10 cellular contexts compared by ENCODE assay signal in the genomic region with DNA sequence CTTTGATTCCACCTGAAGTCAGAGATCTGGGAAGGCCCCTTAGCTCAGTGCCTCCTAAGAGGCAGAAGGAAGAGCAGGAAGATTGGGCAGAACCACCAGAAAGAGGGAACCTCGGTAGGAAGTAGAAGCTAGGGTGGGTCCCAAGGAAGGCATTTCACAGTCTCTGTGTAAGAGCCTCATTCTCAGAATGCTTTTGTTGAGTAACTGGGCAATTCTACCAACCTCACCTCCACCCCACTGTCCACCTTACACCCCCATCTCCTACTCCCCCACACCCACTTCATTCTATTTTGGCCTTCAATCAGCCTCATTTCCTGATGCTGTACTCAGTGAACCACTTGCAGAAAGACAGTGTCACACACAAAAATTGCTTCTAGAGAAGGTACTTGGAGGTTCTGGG. TPM values are rescaled to one million over a fixed set of nuclear protein-coding genes. Genes with fewer than 3 reads are reported as not detected.
DNase-seq lines count a peak whose midpoint lies in the region; ATAC-seq and TF ChIP-seq lines count a peak whose summit lies in the region.
"Had no signal": no experiment of that assay in that cellular context is flagged by ENCODE, and none has a peak within 500 bp of the region (broad histone marks: within the 10 kb centered on the region; RNA-seq: fewer than 3 reads in every experiment).

No MANE protein-coding gene starts in this region.

- no peaks in the 10 kb centered on the region for H3K27me3 ChIP-seq in naive thymus-derived CD4-positive, alpha-beta T cell (ENCODE audit: control insufficient read depth in 2 of 2, insufficient read depth in 2 of 2, low read length in 2 of 2)
- H3K27me3 ChIP-seq in right lobe of liver = no peaks in the 10 kb centered on the region

- H3K9me3 ChIP-seq in naive thymus-derived CD4-positive, alpha-beta T cell (ENCODE audit: control insufficient read depth in 2 of 3, low read length in 3 of 3) = no peaks in the 10 kb centered on the region
- no peaks in the 10 kb centered on the region for H3K9me3 ChIP-seq in right lobe of liver

- TF ChIP-seq CTCF in right lobe of liver (IDR thresholded peaks at IDR 0.05) (no peak), RWPE1 (conservative IDR thresholded peaks at IDR 0.05; ENCODE audit: low read depth) (no peak)

- H3K4me3 ChIP-seq in naive thymus-derived CD4-positive, alpha-beta T cell (ENCODE audit: low read length) = no peak overlapping the region
- H3K4me3 ChIP-seq in right lobe of liver = no peak overlapping the region

- no peak for ATAC-seq in naive thymus-derived CD4-positive, alpha-beta T cell
- ATAC-seq in HG03565 (IDR thresholded peaks at IDR 0.05; ENCODE audit: unreplicated experiment) (no peak), right lobe of liver (no peak)

- CTCF ChIA-PET in naive thymus-derived CD4-positive, alpha-beta T cell (lab: Charles Lee) = interaction anchor here (1.1 to 14.9 kb wide), 3 partner anchors 9 to 99 kb away, joined by 4 to 262 read pairs (median 6); no protein-coding TSS in a partner anchor
- CTCF ChIA-PET in RWPE1 (lab: Yijun Ruan, JAX) = interaction anchor here (0.6 to 1.3 kb wide), 3 partner anchors 9 to 555 kb away, joined by 3 to 4 read pairs (median 4); no protein-coding TSS in a partner anchor

- H3K27ac Mint-ChIP-seq in activated T-helper 1 cell treated with anti-CD3 and anti-CD28 coated beads, Interleukin-12 subunit alpha, Interleukin-12 subunit beta, Interleukin-2, Interleukin-4 antibody, amounts not matched to agents 30 ng/mL and 10 ng/mL and 1 ng/mL, durations not matched to agents 14 hours and 24 hours and 36 hours = peak overlapping the region; percentile 99
- peak overlapping the region; percentile 72 to 95 (median 92) for H3K27ac Mint-ChIP-seq in naive thymus-derived CD4-positive, alpha-beta T cell

- WGBS in right lobe of liver (ENCODE audit: insufficient coverage, low coverage, low lambda C conversion rate, missing lambda C conversion rate) = 60% methylated on average over 1 of the region's 1 CpG

- POLR2A ChIA-PET in naive thymus-derived CD4-positive, alpha-beta T cell (lab: Charles Lee) = interaction anchor here (1.6 kb wide), 1 partner anchor 9 kb away, joined by 3 read pairs; no protein-coding TSS in a partner anchor
- POLR2A ChIA-PET in RWPE1 (lab: Yijun Ruan, JAX; ENCODE audit: low non-redundant PET) = no interaction called here

- no peak for TF ChIP-seq POLR2A in right lobe of liver (IDR thresholded peaks at IDR 0.05)

- no peaks in the 10 kb centered on the region for H3K27me3 Mint-ChIP-seq in activated T-helper 1 cell treated with anti-CD3 and anti-CD28 coated beads, Interleukin-12 subunit alpha, Interleukin-12 subunit beta, Interleukin-2, Interleukin-4 antibody, amounts not matched to agents 30 ng/mL and 10 ng/mL and 1 ng/mL, durations not matched to agents 14 hours and 24 hours and 36 hours (ENCODE audit: insufficient read depth)
- peaks cover 0 to 4% (median 0%) of the 10 kb centered on the region in 5 donors for H3K27me3 Mint-ChIP-seq in naive thymus-derived CD4-positive, alpha-beta T cell

- H3K4me1 Mint-ChIP-seq in activated T-helper 1 cell treated with anti-CD3 and anti-CD28 coated beads, Interleukin-12 subunit alpha, Interleukin-12 subunit beta, Interleukin-2, Interleukin-4 antibody, amounts not matched to agents 30 ng/mL and 10 ng/mL and 1 ng/mL, durations not matched to agents 14 hours and 24 hours and 36 hours (ENCODE audit: low read depth) = peaks cover 72% of the 10 kb centered on the region
- H3K4me1 Mint-ChIP-seq in naive thymus-derived CD4-positive, alpha-beta T cell = peaks cover 31 to 72% (median 61%) of the 10 kb centered on the region in 7 donors

- no peaks in the 10 kb centered on the region for H3K36me3 ChIP-seq in naive thymus-derived CD4-positive, alpha-beta T cell (ENCODE audit: control insufficient read depth in 2 of 3, insufficient read depth in 3 of 3, low read length in 3 of 3)
- no peaks in the 10 kb centered on the region for H3K36me3 ChIP-seq in right lobe of liver

- in situ Hi-C loops in KBM-7 (cut with MboI; ENCODE audit: low pct_unique_long_range_greater_than_20kb, low sequenced_read_pairs) = no loop called here

- H3K4me3 Mint-ChIP-seq in activated T-helper 1 cell treated with anti-CD3 and anti-CD28 coated beads, Interleukin-12 subunit alpha, Interleukin-12 subunit beta, Interleukin-2, Interleukin-4 antibody, amounts not matched to agents 30 ng/mL and 10 ng/mL and 1 ng/mL, durations not matched to agents 14 hours and 24 hours and 36 hours = peak overlapping the region; percentile 87
- peak overlapping the region; percentile 22 to 91 (median 68) for H3K4me3 Mint-ChIP-seq in naive thymus-derived CD4-positive, alpha-beta T cell

- peaks cover 38% of the 10 kb centered on the region for H3K36me3 Mint-ChIP-seq in activated T-helper 1 cell treated with anti-CD3 and anti-CD28 coated beads, Interleukin-12 subunit alpha, Interleukin-12 subunit beta, Interleukin-2, Interleukin-4 antibody, amounts not matched to agents 30 ng/mL and 10 ng/mL and 1 ng/mL, durations not matched to agents 14 hours and 24 hours and 36 hours (ENCODE audit: low read depth)
- H3K36me3 Mint-ChIP-seq in naive thymus-derived CD4-positive, alpha-beta T cell = peaks cover 0 to 45% (median 0%) of the 10 kb centered on the region in 5 donors

- no peaks in the 10 kb centered on the region for H3K9me3 Mint-ChIP-seq in activated T-helper 1 cell treated with anti-CD3 and anti-CD28 coated beads, Interleukin-12 subunit alpha, Interleukin-12 subunit beta, Interleukin-2, Interleukin-4 antibody, amounts not matched to agents 30 ng/mL and 10 ng/mL and 1 ng/mL, durations not matched to agents 14 hours and 24 hours and 36 hours
- H3K9me3 Mint-ChIP-seq in naive thymus-derived CD4-positive, alpha-beta T cell = no peaks in the 10 kb centered on the region

- peaks cover 10 to 38% of the 10 kb centered on the region in 2 donors for H3K4me1 ChIP-seq in naive thymus-derived CD4-positive, alpha-beta T cell (ENCODE audit: control insufficient read depth in 2 of 2, insufficient read depth in 2 of 2, low read length in 2 of 2)
- peaks cover 0 to 22% (median 5%) of the 10 kb centered on the region in 4 donors for H3K4me1 ChIP-seq in right lobe of liver

- DNase-seq in CD1c-positive myeloid dendritic cell (ENCODE audit: extremely low spot score) (peak; percentile 51), KBM-7 (peak; percentile 53), right lobe of liver (no peak), RWPE1 (ENCODE audit: low spot score) (no peak), COLO829 (ENCODE audit: low spot score) (no peak)
- DNase-seq in activated T-helper 1 cell treated with anti-CD3 and anti-CD28 coated beads, Interleukin-12 subunit alpha, Interleukin-12 subunit beta, Interleukin-2, Interleukin-4 antibody, amounts not matched to agents 30 ng/mL and 10 ng/mL and 1 ng/mL, durations not matched to agents 14 hours and 24 hours and 36 hours (ENCODE audit: low spot score) = no peak
- no peak for DNase-seq in naive thymus-derived CD4-positive, alpha-beta T cell
- DNase-seq: SHP77 had no signal

- intact Hi-C loops in activated T-helper 1 cell treated with anti-CD3 and anti-CD28 coated beads, Interleukin-12 subunit alpha, Interleukin-12 subunit beta, Interleukin-2, Interleukin-4 antibody, amounts not matched to agents 30 ng/mL and 10 ng/mL and 1 ng/mL, durations not matched to agents 14 hours and 24 hours and 36 hours (cut with micrococcal nuclease) = loop anchor here (1.0 kb wide), 2 partner anchors 8 to 40 kb away; a partner anchor contains a TSS
- intact Hi-C loops in naive thymus-derived CD4-positive, alpha-beta T cell (cut with micrococcal nuclease) = loop anchor here (1.0 to 10.0 kb wide), 4 partner anchors 8 to 228 kb away; a partner anchor contains a TSS
- intact Hi-C loops in right lobe of liver (cut with DNase I) = loop anchor here in 1 of 2 donors (5.0 kb wide), 1 partner anchor 101 kb away; no protein-coding TSS in a partner anchor

- H3K27ac ChIP-seq in naive thymus-derived CD4-positive, alpha-beta T cell (ENCODE audit: low read depth, low read length) = peak overlapping the region; percentile 32
- H3K27ac ChIP-seq in right lobe of liver = no peak overlapping the region
- no peak overlapping the region for H3K27ac ChIP-seq in RWPE1

RNA-seq across cellular contexts. Expression of a gene that starts 3.5 kb away (rescaled TPM):
- total RNA-seq in activated T-helper 1 cell treated with anti-CD3 and anti-CD28 coated beads, Interleukin-12 subunit alpha, Interleukin-12 subunit beta, Interleukin-2, Interleukin-4 antibody, amounts not matched to agents 30 ng/mL and 10 ng/mL and 1 ng/mL, durations not matched to agents 14 hours and 24 hours and 36 hours = 28.5 and 28.9 TPM in 2 replicates
- total RNA-seq in naive thymus-derived CD4-positive, alpha-beta T cell = 10 to 100 TPM in 3 of 5 experiments, under 1 TPM in 2; 0.35 to 95.5 (median 11.6) TPM
- not detected for polyA plus RNA-seq in naive thymus-derived CD4-positive, alpha-beta T cell
- 1 to 10 TPM in 2 of 6 experiments, under 1 TPM in 4; 0.42 to 1.8 (median 0.78) TPM for total RNA-seq in right lobe of liver

RNA-seq across cellular contexts. Expression of a gene that starts 17.1 kb away (rescaled TPM):
- not detected in 2 replicates for total RNA-seq in activated T-helper 1 cell treated with anti-CD3 and anti-CD28 coated beads, Interleukin-12 subunit alpha, Interleukin-12 subunit beta, Interleukin-2, Interleukin-4 antibody, amounts not matched to agents 30 ng/mL and 10 ng/mL and 1 ng/mL, durations not matched to agents 14 hours and 24 hours and 36 hours
- total RNA-seq in naive thymus-derived CD4-positive, alpha-beta T cell = under 1 TPM in 3 of 5 experiments, not detected in 2; 0.13 to 0.96 (median 0.34) TPM
- not detected for polyA plus RNA-seq in naive thymus-derived CD4-positive, alpha-beta T cell
- not detected for total RNA-seq in right lobe of liver
- total RNA-seq: fibroblast of lung had no signal
- polyA plus RNA-seq: fibroblast of lung had no signal

RNA-seq across cellular contexts. Expression of a gene that starts 40.0 kb away (rescaled TPM):
- 59.5 and 60.6 TPM in 2 replicates for total RNA-seq in activated T-helper 1 cell treated with anti-CD3 and anti-CD28 coated beads, Interleukin-12 subunit alpha, Interleukin-12 subunit beta, Interleukin-2, Interleukin-4 antibody, amounts not matched to agents 30 ng/mL and 10 ng/mL and 1 ng/mL, durations not matched to agents 14 hours and 24 hours and 36 hours
- 10 to 100 TPM; 24.8 to 52.7 (median 28.2) TPM for total RNA-seq in naive thymus-derived CD4-positive, alpha-beta T cell
- 100 to 1,000 TPM; 126 to 139 TPM for polyA plus RNA-seq in naive thymus-derived CD4-positive, alpha-beta T cell
- total RNA-seq in right lobe of liver = 10 to 100 TPM in 5 of 6 experiments, 1 to 10 TPM in 1; 9.8 to 30.8 (median 14.7) TPM

RNA-seq across cellular contexts. Expression of a gene that starts 58.7 kb away (rescaled TPM):
- total RNA-seq in activated T-helper 1 cell treated with anti-CD3 and anti-CD28 coated beads, Interleukin-12 subunit alpha, Interleukin-12 subunit beta, Interleukin-2, Interleukin-4 antibody, amounts not matched to agents 30 ng/mL and 10 ng/mL and 1 ng/mL, durations not matched to agents 14 hours and 24 hours and 36 hours = 121 and 123 TPM in 2 replicates
- 100 to 1,000 TPM; 145 to 240 (median 217) TPM for total RNA-seq in naive thymus-derived CD4-positive, alpha-beta T cell
- polyA plus RNA-seq in naive thymus-derived CD4-positive, alpha-beta T cell = 10 to 100 TPM; 63.1 to 87.1 TPM
- 10 to 100 TPM; 45.5 to 73.2 (median 62.6) TPM for total RNA-seq in right lobe of liver

Comparison
In these comparisons a context has a peak if more than half of its experiments do, and no peak if none do; other contexts are left out.
1. DNase-seq: peak in CD1c-positive myeloid dendritic cell (single experiment) and KBM-7 (single experiment); none in activated T-helper 1 cell treated with anti-CD3 and anti-CD28 coated beads, Interleukin-12 subunit alpha, Interleukin-12 subunit beta, Interleukin-2, Interleukin-4 antibody, amounts not matched to agents 30 ng/mL and 10 ng/mL and 1 ng/mL, durations not matched to agents 14 hours and 24 hours and 36 hours (single experiment), naive thymus-derived CD4-positive, alpha-beta T cell (0 of 9), right lobe of liver (0 of 3), RWPE1 (single experiment) and COLO829 (single experiment).